ENCODE assay signal across 20 cellular contexts in genomic region chr19:30328096-30328495, GRCh38. TPM values are rescaled to one million over a fixed set of nuclear protein-coding genes. Genes with fewer than 3 reads are reported as not detected.
A peak's percentile ranks its signal among the peaks of the same experiment; 100 is the strongest.
DNase-seq lines count a peak whose midpoint lies in the region; ATAC-seq and TF ChIP-seq lines count a peak whose summit lies in the region.
"Had no signal": no experiment of that assay in that cellular context is flagged by ENCODE, and none has a peak within 500 bp of the region (broad histone marks: within the 10 kb centered on the region; RNA-seq: fewer than 3 reads in every experiment).

No MANE protein-coding gene starts in this region.

- H4K91ac ChIP-seq in H9 (ENCODE audit: insufficient read length, low read depth, low read length) = no peak overlapping the region

- H2BK20ac ChIP-seq in H9 (ENCODE audit: low read depth, low read length, poor library complexity, severe bottlenecking) = no peak overlapping the region

- H3K4ac ChIP-seq in H9 (ENCODE audit: low read depth, low read length) = no peak overlapping the region

- H2BK120ac ChIP-seq in H9 (ENCODE audit: low read depth, low read length, poor library complexity, severe bottlenecking) = no peak overlapping the region

- no peaks in the 10 kb centered on the region for H4K20me1 ChIP-seq in H9 (ENCODE audit: control insufficient read depth, insufficient read depth, insufficient read length)
- H4K20me1 ChIP-seq: BLaER1 treated with 17β-estradiol and CSF1 and Interleukin-3, amounts not matched to agents 10 nM and 100 nM had no signal

- H3K9ac ChIP-seq in H9 (ENCODE audit: extremely low read depth, insufficient read length, low read length) (no peak overlapping the region), endodermal cell (ENCODE audit: extremely low read depth, low read length, poor library complexity, severe bottlenecking) (no peak overlapping the region)
- H3K9ac ChIP-seq: BLaER1 treated with 17β-estradiol and CSF1 and Interleukin-3, amounts not matched to agents 10 nM and 100 nM had no signal

- no peak overlapping the region for H4K8ac ChIP-seq in H9 (replicated peaks; ENCODE audit: insufficient read length, low read depth, low read length)

- H3K27me3 Mint-ChIP-seq in H9 (ENCODE audit: low read depth) (peaks cover 6% of the 10 kb centered on the region), endodermal cell (ENCODE audit: insufficient read depth) (peaks cover 2% of the 10 kb centered on the region), type B pancreatic cell (peaks cover 7% of the 10 kb centered on the region)

- H3K4me2 ChIP-seq in H9 (ENCODE audit: insufficient read depth, insufficient read length, low read length) = no peak overlapping the region
- H3K4me2 ChIP-seq: BLaER1 treated with 17β-estradiol and CSF1 and Interleukin-3, amounts not matched to agents 10 nM and 100 nM; GM23338 had no signal

- no peaks in the 10 kb centered on the region for H3K79me1 ChIP-seq in H9 (ENCODE audit: insufficient read depth, low read depth, low read length, poor library complexity, severe bottlenecking)

- H2BK12ac ChIP-seq in H9 (ENCODE audit: insufficient read length, low read depth, low read length) = no peak overlapping the region

- DNase-seq in H9 (peak; percentile 5), endodermal cell (peak; percentile 16), type B pancreatic cell (ENCODE audit: extremely low spot score, unreplicated experiment) (peak; percentile 6), AML-193 (lab: John Stamatoyannopoulos, UW) (no peak), kidney glomerular epithelial cell (lab: John Stamatoyannopoulos, UW) (no peak)
- DNase-seq: BE2C; CD4-positive, alpha-beta T cell; CD8-positive, alpha-beta memory T cell; DMS 273 treated with DMSO at 0.1 percent for 48 hours; EL; GDM1; HFFc6 had no signal

- H3K27ac Mint-ChIP-seq in H9 (no peak overlapping the region), endodermal cell (no peak overlapping the region), type B pancreatic cell (no peak overlapping the region)
- H3K27ac Mint-ChIP-seq: CD4-positive, alpha-beta T cell; CD8-positive, alpha-beta memory T cell; GM23338; HFFc6 had no signal

- WGBS in H9 (ENCODE audit: extremely low coverage, insufficient read length, low lambda C conversion rate) = no CpG with 5 or more reads among the region's 3 CpGs
- WGBS in endodermal cell (ENCODE audit: insufficient coverage in 1 of 2, insufficient read length in 1 of 2), 2 experiments = 98 to 100% methylated on average over 3 of the region's 3 CpGs

- H3T11ph ChIP-seq in H9 (ENCODE audit: low read length) = no peak overlapping the region

- H2BK15ac ChIP-seq in H9 (ENCODE audit: low read depth, low read length) = no peak overlapping the region

- H2AK5ac ChIP-seq in H9 (ENCODE audit: insufficient read length, low read length) = no peak overlapping the region

- H3K36me3 ChIP-seq in endodermal cell (ENCODE audit: control insufficient read depth, insufficient read depth, low read length) = no peaks in the 10 kb centered on the region
- H3K36me3 ChIP-seq: BE2C; BLaER1 treated with 17β-estradiol and CSF1 and Interleukin-3, amounts not matched to agents 10 nM and 100 nM had no signal

- H3K23me2 ChIP-seq in H9 (ENCODE audit: insufficient read length, low read depth, low read length, poor library complexity, severe bottlenecking) = no peaks in the 10 kb centered on the region

- no peak overlapping the region for H3K23ac ChIP-seq in H9 (ENCODE audit: insufficient read length, low read depth, low read length)

- no peaks in the 10 kb centered on the region for H3K27me3 ChIP-seq in H9 (ENCODE audit: insufficient read depth, low read length)
- no peaks in the 10 kb centered on the region for H3K27me3 ChIP-seq in endodermal cell (ENCODE audit: control insufficient read depth, insufficient read depth, low read length, poor library complexity, severe bottlenecking)
- H3K27me3 ChIP-seq: BE2C; BLaER1 treated with 17β-estradiol and CSF1 and Interleukin-3, amounts not matched to agents 10 nM and 100 nM had no signal

- H3K36me3 Mint-ChIP-seq in H9 (ENCODE audit: insufficient read depth in 1 of 3, low read depth in 3 of 3) (no peaks in the 10 kb centered on the region; a peak in 1 of 7 replicates), endodermal cell (ENCODE audit: low read depth) (no peaks in the 10 kb centered on the region), type B pancreatic cell (no peaks in the 10 kb centered on the region)
- H3K36me3 Mint-ChIP-seq: CD14-positive monocyte; CD8-positive, alpha-beta memory T cell had no signal

- H4K5ac ChIP-seq in H9 (ENCODE audit: insufficient read length, low read depth, low read length) = no peak overlapping the region

- no peaks in the 10 kb centered on the region for H3K79me2 ChIP-seq in H9 (ENCODE audit: insufficient read depth, low read length)

- H3K4me3 Mint-ChIP-seq in H9 = no peak overlapping the region
- H3K4me3 Mint-ChIP-seq in endodermal cell = no peak overlapping the region
- no peak overlapping the region for H3K4me3 Mint-ChIP-seq in type B pancreatic cell
- H3K4me3 Mint-ChIP-seq: CD14-positive monocyte; CD4-positive, alpha-beta T cell; CD8-positive, alpha-beta memory T cell; GM23338; HFFc6 had no signal

- H2AFZ ChIP-seq in H9 (ENCODE audit: low read length) = no peak overlapping the region
- H2AFZ ChIP-seq: GM23338 had no signal

- H3K4me1 ChIP-seq in H9 (ENCODE audit: insufficient read depth, low read length) = no peaks in the 10 kb centered on the region
- no peaks in the 10 kb centered on the region for H3K4me1 ChIP-seq in endodermal cell (ENCODE audit: control insufficient read depth, insufficient read depth, low read length)
- H3K4me1 ChIP-seq: BE2C; BLaER1 treated with 17β-estradiol and CSF1 and Interleukin-3, amounts not matched to agents 10 nM and 100 nM; HAP-1 had no signal

- H3K27ac ChIP-seq in H9 (ENCODE audit: insufficient read length, low read depth, low read length) = no peak overlapping the region
- no peak overlapping the region for H3K27ac ChIP-seq in endodermal cell (ENCODE audit: low read depth, low read length)
- H3K27ac ChIP-seq: BLaER1 treated with 17β-estradiol and CSF1 and Interleukin-3, amounts not matched to agents 10 nM and 100 nM had no signal

- no peak overlapping the region for H3K4me3 ChIP-seq in endodermal cell (ENCODE audit: low read length)
- H3K4me3 ChIP-seq: BLaER1 treated with 17β-estradiol and CSF1 and Interleukin-3, amounts not matched to agents 10 nM and 100 nM; GM12878; GM23338; HAP-1 had no signal

- no peak for ATAC-seq in GM21717 (IDR thresholded peaks at IDR 0.05; ENCODE audit: unreplicated experiment)
- ATAC-seq: GM12878, GM23338 had no signal

- no peaks in the 10 kb centered on the region; a peak in 1 of 4 replicates for H3K4me1 Mint-ChIP-seq in H9
- H3K4me1 Mint-ChIP-seq in endodermal cell = no peaks in the 10 kb centered on the region
- peaks cover 10% of the 10 kb centered on the region for H3K4me1 Mint-ChIP-seq in type B pancreatic cell (ENCODE audit: unreplicated experiment)
- H3K4me1 Mint-ChIP-seq: CD14-positive monocyte; CD8-positive, alpha-beta memory T cell; GM23338 had no signal

- no peak overlapping the region for H3K18ac ChIP-seq in H9 (ENCODE audit: insufficient read length, low read depth, low read length)

- H3K56ac ChIP-seq in H9 (ENCODE audit: insufficient read length, low read depth, low read length) = no peak overlapping the region

- H3K9me3 ChIP-seq in H9 (ENCODE audit: control insufficient read depth, low read depth, low read length) (no peaks in the 10 kb centered on the region), endodermal cell (ENCODE audit: control insufficient read depth, low read length) (no peaks in the 10 kb centered on the region)
- H3K9me3 ChIP-seq: BE2C; BLaER1 treated with 17β-estradiol and CSF1 and Interleukin-3, amounts not matched to agents 10 nM and 100 nM; HAP-1 had no signal

- no peak for TF ChIP-seq CTCF in H9 (conservative IDR thresholded peaks at IDR 0.05)
- no peak for TF ChIP-seq CTCF in endodermal cell (conservative IDR thresholded peaks at IDR 0.05)
- TF ChIP-seq CTCF in type B pancreatic cell (conservative IDR thresholded peaks at IDR 0.05) = no peak

- H3K9me3 Mint-ChIP-seq in H9 = peaks cover 0 to 3% of the 10 kb centered on the region in 2 experiments; a peak in 2 of 5 replicates
- H3K9me3 Mint-ChIP-seq in endodermal cell = no peaks in the 10 kb centered on the region
- no peaks in the 10 kb centered on the region for H3K9me3 Mint-ChIP-seq in type B pancreatic cell
- H3K9me3 Mint-ChIP-seq: CD4-positive, alpha-beta T cell; GM23338 had no signal

- H2BK5ac ChIP-seq in H9 (ENCODE audit: insufficient read length, low read length) = no peak overlapping the region

- H3K14ac ChIP-seq in H9 (ENCODE audit: insufficient read depth, low read length) = no peak overlapping the region

RNA-seq across cellular contexts. Expression of gene ZNF536, which starts 44.1 kb away (rescaled TPM):
- not detected in 2 replicates for total RNA-seq in H9 (2021)
- not detected for total RNA-seq in endodermal cell
- 5.0 TPM for polyA plus RNA-seq in endodermal cell (2013, experiment 1 of 2)
- 4.8 TPM for polyA plus RNA-seq in endodermal cell (2013, experiment 2 of 2)
- total RNA-seq in type B pancreatic cell (ENCODE audit: low replicate concordance) = 0.57 and 9.2 TPM in 2 replicates
- total RNA-seq: A172; CD4-positive, alpha-beta T cell; CD8-positive, alpha-beta memory T cell; GM12878; HFFc6 had no signal
- polyA plus RNA-seq: AG04450; CD14-positive monocyte; CD8-positive, alpha-beta memory T cell; GM12878; GM23338 had no signal

Comparison
In these comparisons a context has a peak if more than half of its experiments do, and no peak if none do; other contexts are left out.
1. DNase-seq: peak in H9 (single experiment), endodermal cell (single experiment) and type B pancreatic cell (single experiment); none in AML-193 (0 of 2) and kidney glomerular epithelial cell (single experiment).